Comparison of ENCODE assay signal across 20 cellular contexts in genomic region chr3:113602836-113603235, GRCh38.
A peak's percentile ranks its signal among the peaks of the same experiment; 100 is the strongest.
DNase-seq lines count a peak whose midpoint lies in the region; ATAC-seq, FAIRE-seq and TF ChIP-seq lines count a peak whose summit lies in the region.
"Had no signal": no experiment of that assay in that cellular context is flagged by ENCODE, and none has a peak within 500 bp of the region (broad histone marks: within the 10 kb centered on the region; RNA-seq: fewer than 3 reads in every experiment).

No MANE protein-coding gene starts in this region.

- TF ChIP-seq EP300 in H1 (IDR thresholded peaks at IDR 0.05; ENCODE audit: borderline replicate concordance in 1 of 2, low read depth in 2 of 2, low read length in 2 of 2) = no peak

- DNase-seq in Ammon's horn (ENCODE audit: low spot score) = peak; percentile 12
- peak; percentile 3 for DNase-seq in GM23248
- no peak for DNase-seq in H1 (ENCODE audit: low read depth in 1 of 2, low spot score in 2 of 2)
- DNase-seq in superior temporal gyrus (ENCODE audit: extremely low spot score) = peak; percentile 24
- DNase-seq in left lung = no peak
- no peak for DNase-seq in HT-29 (ENCODE audit: low spot score)
- DNase-seq: 8988T; BE2C; CD4-positive, CD25-positive, alpha-beta regulatory T cell; CD8-positive, alpha-beta memory T cell; COR-L47; DMS79; GF-D8; H7; HFFc6; KBM-7 had no signal

- in situ Hi-C loops in GM23248 (cut with MboI) = loop anchor here (25.0 kb wide), 1 partner anchor 566 kb away; no protein-coding TSS in a partner anchor

- H2BK20ac ChIP-seq in H1 (ENCODE audit: low read length) = no peak overlapping the region

- no peaks in the 10 kb centered on the region for H3K79me1 ChIP-seq in H1 (ENCODE audit: low read depth, low read length)

- H4K5ac ChIP-seq in H1 (ENCODE audit: insufficient read length, low read depth, low read length) = no peak overlapping the region

- 27 to 34% methylated on average over 11 of the region's 11 CpGs for WGBS in GM23248 (ENCODE audit: low coverage in 1 of 2, low lambda C conversion rate in 2 of 2, missing lambda C conversion rate in 2 of 2), 2 experiments
- 95% methylated on average over 11 of the region's 11 CpGs; no CpG with 5 or more reads in 1 of the 2 experiments for WGBS in H1 (ENCODE audit: extremely low coverage in 1 of 2, insufficient coverage in 1 of 2, insufficient read length in 1 of 2, insufficient replicate concordance in 2 of 2, low coverage in 1 of 2, low lambda C conversion rate in 2 of 2, missing lambda C conversion rate in 1 of 2), 2 experiments

- no peak overlapping the region for H3K56ac ChIP-seq in H1 (replicated peaks; ENCODE audit: insufficient read length, low read depth, low read length)

- H3K23ac ChIP-seq in H1 (ENCODE audit: insufficient read length) = no peak overlapping the region

- H3K9ac ChIP-seq in GM23248 (no peak overlapping the region), H1 (replicated peaks in 1 of 4; ENCODE audit: extremely low read depth in 1 of 4, low read depth in 3 of 4, low read length in 3 of 4) (no peak overlapping the region)

- no peak overlapping the region for H3K18ac ChIP-seq in H1 (ENCODE audit: extremely low read depth, low read length)

- no peak for FAIRE-seq in H1 (lab: Jason Lieb, UNC)
- FAIRE-seq: GM19239, HepG2 had no signal

- H3K27me3 ChIP-seq in GM23248 (replicated peaks; ENCODE audit: insufficient read depth) = peaks cover 32% of the 10 kb centered on the region
- no peaks in the 10 kb centered on the region for H3K27me3 ChIP-seq in H1 (replicated peaks in 1 of 4; ENCODE audit: control insufficient read depth in 3 of 4, extremely low read depth in 1 of 4, insufficient read depth in 3 of 4, low read length in 3 of 4)
- no peaks in the 10 kb centered on the region for H3K27me3 ChIP-seq in left lung

- H4K20me1 ChIP-seq in GM23248 (ENCODE audit: insufficient read depth) (no peaks in the 10 kb centered on the region), H1 (replicated peaks in 1 of 2; ENCODE audit: control insufficient read depth in 1 of 2, insufficient read depth in 2 of 2, low read length in 2 of 2) (no peaks in the 10 kb centered on the region)

- H3K27ac ChIP-seq in GM23248 (no peak overlapping the region), H1 (ENCODE audit: low read depth, low read length) (no peak overlapping the region), left lung (no peak overlapping the region)

- intact Hi-C loops in left lung (cut with DNase I) = no loop called here

- H2BK15ac ChIP-seq in H1 (ENCODE audit: low read length) = no peak overlapping the region; the same call in 1 of the 2 replicates

- TF ChIP-seq CTCF in H1 (IDR thresholded peaks at IDR 0.05; ENCODE audit: control extremely low read depth in 1 of 3, insufficient read depth in 1 of 3, low read depth in 1 of 3, low read length in 3 of 3) (no peak), left lung (IDR thresholded peaks at IDR 0.05) (no peak)

- H3K36me3 ChIP-seq in GM23248 (ENCODE audit: low read depth) (no peaks in the 10 kb centered on the region), H1 (ENCODE audit: control insufficient read depth in 2 of 4, insufficient read depth in 4 of 4, low read length in 3 of 4) (no peaks in the 10 kb centered on the region), left lung (no peaks in the 10 kb centered on the region)
- H3K36me3 ChIP-seq: BE2C had no signal

- no peak for ATAC-seq in left lung
- no peak for ATAC-seq in GM18870 (IDR thresholded peaks at IDR 0.05; ENCODE audit: unreplicated experiment)
- ATAC-seq: HCT116, HepG2 had no signal

- no peak overlapping the region for H3K4ac ChIP-seq in H1 (replicated peaks; ENCODE audit: insufficient read length, low read depth, low read length)

- no peak overlapping the region for H3K4me2 ChIP-seq in GM23248 (ENCODE audit: unreplicated experiment)
- H3K4me2 ChIP-seq in H1 (ENCODE audit: insufficient read depth in 1 of 2, low read depth in 2 of 2, low read length in 2 of 2) = no peak overlapping the region

- H3K79me2 ChIP-seq in GM23248 (ENCODE audit: insufficient read depth) (no peaks in the 10 kb centered on the region), H1 (ENCODE audit: control insufficient read depth in 1 of 2, insufficient read depth in 2 of 2, low read length in 2 of 2) (no peaks in the 10 kb centered on the region)

- no peaks in the 10 kb centered on the region for H3K23me2 ChIP-seq in H1 (ENCODE audit: low read depth, low read length)

- CTCF ChIA-PET in H1 (lab: Charles Lee; ENCODE audit: partially characterized antibody) = interaction anchor here (1.1 to 3.5 kb wide), 2 partner anchors 107 to 110 kb away, joined by 3 to 11 read pairs; no protein-coding TSS in a partner anchor

- no peak overlapping the region for H3K4me3 ChIP-seq in GM23248
- H3K4me3 ChIP-seq in H1 (ENCODE audit: extremely low read depth in 1 of 4, insufficient read depth in 2 of 4, low read depth in 3 of 4, low read length in 4 of 4) = no peak overlapping the region
- H3K4me3 ChIP-seq in left lung = no peak overlapping the region

- H4K91ac ChIP-seq in H1 (replicated peaks; ENCODE audit: insufficient read length, low read length) = no peak overlapping the region

- H2AFZ ChIP-seq in GM23248 (no peak overlapping the region), H1 (ENCODE audit: low read length) (no peak overlapping the region)

- no peaks in the 10 kb centered on the region for H3K9me3 ChIP-seq in GM23248 (ENCODE audit: low read depth)
- H3K9me3 ChIP-seq in H1 (ENCODE audit: insufficient read depth in 2 of 2, low read depth in 1 of 2, low read length in 1 of 2) = no peaks in the 10 kb centered on the region
- H3K9me3 ChIP-seq in left lung = no peaks in the 10 kb centered on the region
- H3K9me3 ChIP-seq: BE2C had no signal

- no peaks in the 10 kb centered on the region for H3K9me2 ChIP-seq in GM23248 (ENCODE audit: insufficient read depth)

- no peak overlapping the region for H2AK5ac ChIP-seq in H1 (ENCODE audit: low read depth, low read length)

- no peak for TF ChIP-seq RAD21 in H1 (IDR thresholded peaks at IDR 0.05 in 1 of 2, conservative IDR thresholded peaks at IDR 0.05 in 1 of 2; ENCODE audit: low read depth in 2 of 2, low read length in 2 of 2)

- no peaks in the 10 kb centered on the region for H3F3A ChIP-seq in GM23248 (ENCODE audit: insufficient read depth)

- H3K14ac ChIP-seq in H1 (ENCODE audit: insufficient read length) = no peak overlapping the region

- no peak for TF ChIP-seq POLR2A in H1 (IDR thresholded peaks at IDR 0.05; ENCODE audit: control extremely low read depth in 1 of 2, low read depth in 2 of 2, low read length in 2 of 2)

- H3K4me1 ChIP-seq in GM23248 (ENCODE audit: insufficient read depth) = no peaks in the 10 kb centered on the region
- H3K4me1 ChIP-seq in H1 (replicated peaks in 1 of 4; ENCODE audit: control insufficient read depth in 3 of 4, insufficient read depth in 4 of 4, low read length in 3 of 4) = peaks cover 3 to 18% (median 13%) of the 10 kb centered on the region in 4 experiments
- H3K4me1 ChIP-seq in left lung = peaks cover 0 to 14% of the 10 kb centered on the region in 2 donors
- H3K4me1 ChIP-seq: BE2C had no signal

- H2BK12ac ChIP-seq in H1 (ENCODE audit: low read depth, low read length) = peak overlapping the region; percentile 18; the same call in 1 of the 2 replicates

- no peak overlapping the region for H4K8ac ChIP-seq in H1 (ENCODE audit: extremely low read depth, insufficient read depth, low read length)

- POLR2A ChIA-PET in H1 (lab: Charles Lee; ENCODE audit: partially characterized antibody) = no interaction called here

- no peak overlapping the region for H2BK120ac ChIP-seq in H1 (replicated peaks; ENCODE audit: low read depth, low read length)

- H2BK5ac ChIP-seq in H1 (ENCODE audit: low read depth, low read length) = no peak overlapping the region

TF ChIP-seq in H1, 55 proteins besides CTCF, POLR2A, EP300 and RAD21:
- TF ChIP-seq CEBPB (IDR thresholded peaks at IDR 0.05; ENCODE audit: low read depth, low read length) = no peak

Comparison
In these comparisons a context has a peak if more than half of its experiments do, and no peak if none do; other contexts are left out.
1. DNase-seq: peak in Ammon's horn (single experiment), GM23248 (single experiment) and superior temporal gyrus (single experiment); none in H1 (0 of 2), left lung (0 of 2) and HT-29 (single experiment).